Comparison of ENCODE assay signal across 11 cellular contexts in genomic region chr1:21337010-21337437, GRCh38. TPM values are rescaled to one million over a fixed set of nuclear protein-coding genes. Genes with fewer than 3 reads are reported as not detected.
DNase-seq lines count a peak whose midpoint lies in the region; ATAC-seq and TF ChIP-seq lines count a peak whose summit lies in the region.
"Had no signal": no experiment of that assay in that cellular context is flagged by ENCODE, and none has a peak within 500 bp of the region (broad histone marks: within the 10 kb centered on the region; RNA-seq: fewer than 3 reads in every experiment).

No MANE protein-coding gene starts in this region.

- H3K79me1 ChIP-seq in IMR-90 (ENCODE audit: low read depth in 1 of 2, low read length in 2 of 2) = peaks cover 46 to 93% of the 10 kb centered on the region in 2 experiments

- peaks cover 43% of the 10 kb centered on the region for H3K9me1 ChIP-seq in IMR-90 (ENCODE audit: insufficient read depth, low read length)

- H3K79me2 ChIP-seq in ACC112 (ENCODE audit: control insufficient read depth, insufficient read depth, low read length, unreplicated experiment) (peaks cover 65% of the 10 kb centered on the region), parathyroid adenoma (peaks cover 38% of the 10 kb centered on the region)

- H3K18ac ChIP-seq in IMR-90 (ENCODE audit: low read depth, low read length) = peak overlapping the region; percentile 73

- H4K20me1 ChIP-seq in IMR-90 (ENCODE audit: insufficient read depth, low read length) = peaks cover 42% of the 10 kb centered on the region

- peak overlapping the region; percentile 89 for H3K4ac ChIP-seq in IMR-90 (ENCODE audit: low read depth, low read length)

- peak overlapping the region; percentile 88 for H2AK5ac ChIP-seq in IMR-90 (ENCODE audit: low read depth, low read length)

- CTCF ChIA-PET in IMR-90 (lab: Yijun Ruan, JAX) = interaction anchor here (1.6 kb wide), 1 partner anchor 31 kb away, joined by 7 read pairs; no protein-coding TSS in a partner anchor

- H2BK15ac ChIP-seq in IMR-90 (ENCODE audit: low read depth, low read length) = peak overlapping the region; percentile 75; the same call in 2 of the 3 replicates

- dilution Hi-C loops in IMR-90 (cut with HindIII; ENCODE audit: low sequenced_read_pairs, unreplicated experiment) = no loop called here

- H3K27me3 ChIP-seq in ACC112 (ENCODE audit: insufficient read depth, low read length) (no peaks in the 10 kb centered on the region), IMR-90 (ENCODE audit: control insufficient read depth, insufficient read depth, low read length) (no peaks in the 10 kb centered on the region), parathyroid adenoma (ENCODE audit: control insufficient read depth, insufficient read depth, low read length) (no peaks in the 10 kb centered on the region)

- peak overlapping the region; percentile 5 for H3K14ac ChIP-seq in IMR-90 (replicated peaks; ENCODE audit: low read depth, low read length)

- H3K9ac ChIP-seq in IMR-90 (ENCODE audit: low read depth, low read length) (peak overlapping the region; percentile 52), parathyroid adenoma (no peak overlapping the region)

- peak overlapping the region; percentile 79 for H2BK5ac ChIP-seq in IMR-90 (ENCODE audit: low read depth, low read length, poor library complexity, severe bottlenecking)

- DNase-seq in IMR-90 (no peak), coronary artery (ENCODE audit: low spot score) (no peak), DMS153 (lab: John Stamatoyannopoulos, UW) (no peak)
- no peak for DNase-seq in stimulated activated CD4-positive, alpha-beta T cell treated with anti-CD3 and anti-CD28 coated beads, Interleukin-15, amount 100 ng/mL, for 24 hours
- DNase-seq: KBM-7, mesendoderm, NCI-H2107 had no signal

- BruUV-seq in IMR-90 (replicated peaks; lab: Mats Ljungman, UMichigan) = no TSS peak

- H4K91ac ChIP-seq in IMR-90 (ENCODE audit: insufficient read depth, low read depth, low read length) = peak overlapping the region; percentile 53

- peak overlapping the region; percentile 53 for H4K5ac ChIP-seq in IMR-90 (ENCODE audit: low read depth, low read length)

- WGBS in IMR-90 (ENCODE audit: extremely low coverage in 2 of 2, insufficient read length in 1 of 2), 2 experiments = 37% methylated on average over 5 of the region's 8 CpGs; no CpG with 5 or more reads in 1 of the 2 experiments

- H3K36me3 ChIP-seq in ACC112 (ENCODE audit: insufficient read depth, low read length) = no peaks in the 10 kb centered on the region
- peaks cover 5% of the 10 kb centered on the region; the same call in 1 of the 2 replicates for H3K36me3 ChIP-seq in IMR-90 (ENCODE audit: control insufficient read depth, insufficient read depth, low read length)
- no peaks in the 10 kb centered on the region for H3K36me3 ChIP-seq in parathyroid adenoma (ENCODE audit: control insufficient read depth, insufficient read depth, low read length)

- H2BK120ac ChIP-seq in IMR-90 (ENCODE audit: low read depth, low read length) = peak overlapping the region; percentile 86

- no peak for ATAC-seq in IMR-90 (ENCODE audit: low read depth)
- no peak for ATAC-seq in GM21786 (IDR thresholded peaks at IDR 0.05; ENCODE audit: unreplicated experiment)
- no peak for ATAC-seq in HG03196 (IDR thresholded peaks at IDR 0.05; ENCODE audit: unreplicated experiment)

- H3K4me1 ChIP-seq in ACC112 (ENCODE audit: control insufficient read depth, insufficient read depth, low read length, unreplicated experiment) (peaks cover 69% of the 10 kb centered on the region), IMR-90 (ENCODE audit: control insufficient read depth, insufficient read depth, low read length) (peaks cover 71% of the 10 kb centered on the region), parathyroid adenoma (peaks cover 71% of the 10 kb centered on the region)

- peak overlapping the region; percentile 19 for H2AK9ac ChIP-seq in IMR-90 (replicated peaks; ENCODE audit: low read depth, low read length, poor library complexity)

- H3K27ac ChIP-seq in ACC112 (ENCODE audit: low read depth, low read length) (peak overlapping the region; percentile 73), IMR-90 (ENCODE audit: insufficient read depth, low read length) (peak overlapping the region; percentile 76), coronary artery (peak overlapping the region; percentile 93 to 99), parathyroid adenoma (peak overlapping the region; percentile 85)

- H3K23ac ChIP-seq in IMR-90 (ENCODE audit: low read depth, low read length) = peak overlapping the region; percentile 8

- TF ChIP-seq CTCF in IMR-90 (conservative IDR thresholded peaks at IDR 0.05; ENCODE audit: low read depth, low read length) (no peak), coronary artery (IDR thresholded peaks at IDR 0.05) (no peak), parathyroid adenoma (IDR thresholded peaks at IDR 0.05) (no peak)

- peak overlapping the region; percentile 67; the same call in 1 of the 2 replicates for H2BK20ac ChIP-seq in IMR-90 (ENCODE audit: low read depth, low read length)

- no peak for TF ChIP-seq RAD21 in IMR-90 (IDR thresholded peaks at IDR 0.05; ENCODE audit: low read length)

- H3K4me2 ChIP-seq in IMR-90 (ENCODE audit: low read depth, low read length) = peak overlapping the region; percentile 47
- H3K4me2 ChIP-seq in parathyroid adenoma (ENCODE audit: low read length) = peak overlapping the region; percentile 43

- intact Hi-C loops in IMR-90 (cut with micrococcal nuclease) = loop anchor here (5.0 kb wide), 1 partner anchor 640 kb away; no protein-coding TSS in a partner anchor

- no peak for TF ChIP-seq POLR2A in IMR-90 (IDR thresholded peaks at IDR 0.05; ENCODE audit: low read depth, low read length)

- in situ Hi-C loops in IMR-90 (cut with MboI; ENCODE audit: low sequenced_read_pairs) = loop anchor here (5.0 kb wide), 1 partner anchor 80 kb away; no protein-coding TSS in a partner anchor

- H3K56ac ChIP-seq in IMR-90 (ENCODE audit: extremely low read depth, insufficient read depth, low read length) = no peak overlapping the region

- H3K4me3 ChIP-seq in ACC112 (ENCODE audit: low read depth, low read length) = no peak overlapping the region
- H3K4me3 ChIP-seq in IMR-90 (ENCODE audit: insufficient read depth, low read depth, low read length) = no peak overlapping the region
- peak overlapping the region; percentile 51 for H3K4me3 ChIP-seq in coronary artery
- no peak overlapping the region for H3K4me3 ChIP-seq in parathyroid adenoma (ENCODE audit: low read depth, low read length)

- H3K9me3 ChIP-seq in IMR-90 (ENCODE audit: control insufficient read depth, insufficient read depth, low read length) (no peaks in the 10 kb centered on the region), parathyroid adenoma (ENCODE audit: control insufficient read depth, low read length) (no peaks in the 10 kb centered on the region)

- POLR2A ChIA-PET in IMR-90 (lab: Charles Lee; ENCODE audit: unreplicated experiment) = no interaction called here

- H2AFZ ChIP-seq in ACC112 (ENCODE audit: low read length, unreplicated experiment) = no peak overlapping the region
- no peak overlapping the region for H2AFZ ChIP-seq in IMR-90 (replicated peaks; ENCODE audit: low read length, poor library complexity)
- H2AFZ ChIP-seq in parathyroid adenoma = no peak overlapping the region

- peak overlapping the region; percentile 14 to 18; a peak in 1 of 4 replicates for H4K8ac ChIP-seq in IMR-90 (ENCODE audit: low read depth in 2 of 2, low read length in 2 of 2)

TF ChIP-seq in IMR-90, 13 proteins besides CTCF, POLR2A, EP300 and RAD21:
- no peak for TF ChIP-seq CHD1 (IDR thresholded peaks at IDR 0.05; ENCODE audit: low read depth, low read length)
- no peak for TF ChIP-seq SMC3 (IDR thresholded peaks at IDR 0.05; ENCODE audit: low read depth, low read length)
- no peak for TF ChIP-seq RFX5 (IDR thresholded peaks at IDR 0.05; ENCODE audit: low read depth, low read length)
- TF ChIP-seq MAZ (IDR thresholded peaks at IDR 0.05; ENCODE audit: borderline replicate concordance, low read depth, low read length) = no peak
- TF ChIP-seq USF2 (IDR thresholded peaks at IDR 0.05; ENCODE audit: low read depth, low read length) = no peak

RNA-seq across cellular contexts. Expression of gene ECE1, which starts 46.8 kb away (rescaled TPM):
- total RNA-seq in IMR-90 (2012; rRNA removed) = 60.0 and 61.8 TPM in 2 replicates
- polyA plus RNA-seq in IMR-90 (2012; rRNA removed) = 124 and 133 TPM in 2 replicates
- 90.4 and 122 TPM in 2 replicates for polyA plus RNA-seq in IMR-90 (2012; cell fraction: cytosol; rRNA removed)
- 71.7 and 82.4 TPM in 2 replicates for polyA plus RNA-seq in IMR-90 (2012; cell fraction: nucleus; rRNA removed; ENCODE audit: low replicate concordance)
